In genomic region chr4:139018501-139018900, GRCh38 we compare ENCODE assay signal across 11 cellular contexts. TPM values are rescaled to one million over a fixed set of nuclear protein-coding genes. Genes with fewer than 3 reads are reported as not detected.
DNase-seq lines count a peak whose midpoint lies in the region; ATAC-seq and TF ChIP-seq lines count a peak whose summit lies in the region.
"Had no signal": no experiment of that assay in that cellular context is flagged by ENCODE, and none has a peak within 500 bp of the region (broad histone marks: within the 10 kb centered on the region; RNA-seq: fewer than 3 reads in every experiment).

No MANE protein-coding gene starts in this region.

- peaks cover 22% of the 10 kb centered on the region for H3K36me3 Mint-ChIP-seq in HFFc6 (ENCODE audit: low read depth)
- H3K36me3 Mint-ChIP-seq in activated naive CD8-positive, alpha-beta T cell = peaks cover 4% of the 10 kb centered on the region
- peaks cover 0 to 4% (median 2%) of the 10 kb centered on the region in 3 donors for H3K36me3 Mint-ChIP-seq in CD8-positive, alpha-beta memory T cell

- H3K27ac ChIP-seq in iPS-20b (ENCODE audit: low read length) = no peak overlapping the region
- H3K27ac ChIP-seq in CD8-positive, alpha-beta memory T cell (ENCODE audit: low read depth, low read length) = no peak overlapping the region

- H3K27me3 ChIP-seq in BE2C (no peaks in the 10 kb centered on the region), iPS-20b (ENCODE audit: insufficient read depth, low read length) (peaks cover 7% of the 10 kb centered on the region; the same call in 1 of the 2 replicates)
- no peaks in the 10 kb centered on the region for H3K27me3 ChIP-seq in CD8-positive, alpha-beta memory T cell (ENCODE audit: insufficient read depth, low read length, poor library complexity, severe bottlenecking)

- peak overlapping the region; percentile 39; the same call in 1 of the 2 replicates for H3K9ac ChIP-seq in iPS-20b (ENCODE audit: low read depth, low read length)

- no peak for ATAC-seq in HG03135 (IDR thresholded peaks at IDR 0.05; ENCODE audit: unreplicated experiment)
- ATAC-seq: left colon, right cardiac atrium had no signal

- H3K27ac Mint-ChIP-seq in HFFc6 = peak overlapping the region; percentile 69
- peak overlapping the region; percentile 51 for H3K27ac Mint-ChIP-seq in activated naive CD8-positive, alpha-beta T cell
- H3K27ac Mint-ChIP-seq in CD8-positive, alpha-beta memory T cell = peak overlapping the region in 4 of 8 donors; percentile 39 to 80 (median 68)

- peaks cover 7% of the 10 kb centered on the region for H3K4me1 ChIP-seq in BE2C
- H3K4me1 ChIP-seq in iPS-20b (ENCODE audit: insufficient read depth, low read length) = peaks cover 50% of the 10 kb centered on the region
- H3K4me1 ChIP-seq in CD8-positive, alpha-beta memory T cell (ENCODE audit: insufficient read depth, low read length) = peaks cover 15% of the 10 kb centered on the region

- peak overlapping the region; percentile 82 for H3K4me3 Mint-ChIP-seq in HFFc6
- H3K4me3 Mint-ChIP-seq in activated naive CD8-positive, alpha-beta T cell = peak overlapping the region; percentile 69
- peak overlapping the region in 1 of 7 donors; percentile 48 for H3K4me3 Mint-ChIP-seq in CD8-positive, alpha-beta memory T cell

- DNase-seq in BE2C = no peak
- DNase-seq in HFFc6 = peak; percentile 26
- no peak for DNase-seq in CD8-positive, alpha-beta memory T cell
- DNase-seq in glomerular visceral epithelial cell (ENCODE audit: extremely low spot score) = no peak
- no peak for DNase-seq in erythroblast (lab: John Stamatoyannopoulos, UW)
- DNase-seq: activated CD4-positive, alpha-beta T cell treated with anti-CD3 and anti-CD28 coated beads for 1 hour; left colon; right cardiac atrium had no signal

- no peak for TF ChIP-seq POLR2A in erythroblast (IDR thresholded peaks at IDR 0.05; ENCODE audit: low read length)

- CTCF ChIA-PET in CD8-positive, alpha-beta memory T cell (lab: Charles Lee) = interaction anchor here (5.2 kb wide), 1 partner anchor 13 kb away, joined by 41 read pairs; no protein-coding TSS in a partner anchor

- H3K36me3 ChIP-seq in BE2C (peaks cover 13% of the 10 kb centered on the region), iPS-20b (ENCODE audit: insufficient read depth, low read depth, low read length) (peaks cover 6% of the 10 kb centered on the region; the same call in 1 of the 2 replicates)
- H3K36me3 ChIP-seq in CD8-positive, alpha-beta memory T cell (ENCODE audit: insufficient read depth, low read length) = no peaks in the 10 kb centered on the region

- H3K9me3 ChIP-seq in BE2C (no peaks in the 10 kb centered on the region), iPS-20b (ENCODE audit: insufficient read depth, low read depth, low read length) (no peaks in the 10 kb centered on the region)
- no peaks in the 10 kb centered on the region for H3K9me3 ChIP-seq in CD8-positive, alpha-beta memory T cell (ENCODE audit: low read length)

- H3K27me3 Mint-ChIP-seq in HFFc6 (ENCODE audit: insufficient read depth) = peaks cover 5% of the 10 kb centered on the region; the same call in 1 of the 2 replicates
- no peaks in the 10 kb centered on the region for H3K27me3 Mint-ChIP-seq in activated naive CD8-positive, alpha-beta T cell
- H3K27me3 Mint-ChIP-seq in CD8-positive, alpha-beta memory T cell = no peaks in the 10 kb centered on the region

- TF ChIP-seq CTCF in BE2C (IDR thresholded peaks at IDR 0.05; ENCODE audit: low read depth, low read length) (no peak), HFFc6 (IDR thresholded peaks at IDR 0.05) (no peak)

- H3K4me1 Mint-ChIP-seq in HFFc6 (ENCODE audit: low read depth) = peaks cover 60% of the 10 kb centered on the region
- peaks cover 49% of the 10 kb centered on the region for H3K4me1 Mint-ChIP-seq in activated naive CD8-positive, alpha-beta T cell (ENCODE audit: low read depth)
- peaks cover 20 to 37% (median 28%) of the 10 kb centered on the region in 3 donors for H3K4me1 Mint-ChIP-seq in CD8-positive, alpha-beta memory T cell

- H3K4me3 ChIP-seq in BE2C (ENCODE audit: low read depth, low read length) (peak overlapping the region; percentile 92), iPS-20b (ENCODE audit: low read length) (peak overlapping the region; percentile 51)
- H3K4me3 ChIP-seq in CD8-positive, alpha-beta memory T cell (ENCODE audit: low read length) = no peak overlapping the region

- H3K9me3 Mint-ChIP-seq in HFFc6 = peaks cover 4% of the 10 kb centered on the region; the same call in 1 of the 2 replicates
- H3K9me3 Mint-ChIP-seq in activated naive CD8-positive, alpha-beta T cell (ENCODE audit: low read depth) = no peaks in the 10 kb centered on the region
- H3K9me3 Mint-ChIP-seq in CD8-positive, alpha-beta memory T cell = no peaks in the 10 kb centered on the region

- POLR2A ChIA-PET in CD8-positive, alpha-beta memory T cell (lab: Charles Lee) = no interaction called here

RNA-seq across cellular contexts. Expression of gene NOCT, which starts 2.9 kb away (rescaled TPM):
- polyA plus RNA-seq in BE2C (2012; ENCODE audit: insufficient read depth, insufficient read length, low read depth) = 15.5 TPM
- 10 to 100 TPM; 16.7 to 23.5 (median 18.3) TPM for total RNA-seq in HFFc6 (2021; fragmentation: NEBNext Ultra II Directional; extraction: Animal tissue kit (Norgen Biotek cat#: 25700))
- total RNA-seq in CD8-positive, alpha-beta memory T cell = 10 to 100 TPM; 18.3 to 20.3 TPM
- 1.5 TPM for polyA plus RNA-seq in CD8-positive, alpha-beta memory T cell
